8 cellular contexts compared by ENCODE assay signal in the genomic region with DNA sequence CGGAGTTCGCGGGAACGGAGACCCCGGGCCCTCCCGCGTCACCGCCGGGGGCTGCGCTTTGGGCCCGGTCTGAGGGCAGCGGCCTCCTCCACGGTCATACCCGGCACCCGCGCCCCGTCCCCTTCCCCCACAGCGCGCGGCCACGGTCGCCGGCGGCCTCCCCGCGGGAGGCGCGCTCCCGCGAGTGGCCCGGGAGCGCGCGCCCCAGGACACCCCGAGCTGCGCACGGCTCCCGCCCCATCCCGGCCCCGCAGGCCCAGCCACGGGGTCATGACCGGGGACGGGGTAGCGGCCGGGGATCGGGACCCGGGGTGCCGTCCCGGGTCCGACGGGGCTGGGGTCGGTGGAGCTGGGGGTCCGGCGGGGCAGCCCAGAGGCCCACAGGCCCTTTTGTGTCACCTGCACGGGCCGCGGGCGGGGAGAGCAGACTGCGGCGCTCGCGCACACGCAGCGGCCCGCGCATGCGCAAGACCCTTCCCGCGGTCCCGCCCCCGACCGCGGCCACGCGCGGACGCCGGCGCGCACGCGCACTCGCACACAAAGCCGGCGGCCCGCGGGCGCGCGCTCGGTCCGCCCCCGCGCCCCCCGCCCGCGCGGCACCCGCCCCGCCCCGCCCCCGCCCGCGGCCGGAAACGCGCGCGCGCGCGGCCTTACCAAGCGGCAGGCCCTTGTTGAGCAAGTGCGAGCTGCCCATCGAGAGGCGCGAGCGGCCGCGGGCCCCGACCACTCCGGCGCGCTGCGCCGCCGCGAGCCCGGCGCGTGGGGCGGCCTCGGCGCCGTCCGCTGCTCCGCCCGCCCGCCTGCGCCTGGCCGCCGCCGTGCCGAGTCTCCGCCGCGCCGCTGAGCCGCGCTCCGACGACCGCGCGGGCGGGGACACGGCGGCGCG. TPM values are rescaled to one million over a fixed set of nuclear protein-coding genes. Genes with fewer than 3 reads are reported as not detected.
DNase-seq lines count a peak whose midpoint lies in the region; ATAC-seq and TF ChIP-seq lines count a peak whose summit lies in the region.

A gene (minus strand): TSS at position 869 of the 886 bp plus-strand sequence. CDS start 7,799 bp downstream, outside the sequence.

- DNase-seq in HAP-1 (ENCODE audit: low spot score in 2 of 2): peak; percentile 75 to 78
- DNase-seq in MG63: peak; percentile 68
- peak; percentile 89 for DNase-seq in glomerular visceral epithelial cell (ENCODE audit: extremely low spot score)
- peak; percentile 94 for DNase-seq in osteocyte (ENCODE audit: extremely low spot score, unreplicated experiment)
- no peak for DNase-seq in thoracic aorta (ENCODE audit: low spot score)

- H3K27ac ChIP-seq in thoracic aorta: peak within 1 kb of the TSS; percentile 94 to 95

- peak within 1 kb of the TSS; percentile 95 for H3K4me3 Mint-ChIP-seq in activated naive CD4-positive, alpha-beta T cell treated with anti-CD3 and anti-CD28 coated beads, Interleukin-2, amount 50 U/mL, for 24 hours
- peak within 1 kb of the TSS; percentile 77 for H3K4me3 Mint-ChIP-seq in osteocyte (ENCODE audit: unreplicated experiment)

- peaks cover 13% of the 10 kb centered on the region for H3K4me1 ChIP-seq in HAP-1
- H3K4me1 ChIP-seq in thoracic aorta (ENCODE audit: control insufficient read depth in 1 of 2, low read depth in 2 of 2): peaks cover 29 to 52% of the 10 kb centered on the region in 2 donors

- H3K9me3 ChIP-seq in HAP-1: peaks cover 7% of the 10 kb centered on the region
- H3K9me3 ChIP-seq in MG63: peaks cover 2% of the 10 kb centered on the region; the same call in 1 of the 2 replicates
- no peaks in the 10 kb centered on the region for H3K9me3 ChIP-seq in thoracic aorta

- no peaks in the 10 kb centered on the region for H3K9me3 Mint-ChIP-seq in activated naive CD4-positive, alpha-beta T cell treated with anti-CD3 and anti-CD28 coated beads, Interleukin-2, amount 50 U/mL, for 24 hours
- peaks cover 10% of the 10 kb centered on the region for H3K9me3 Mint-ChIP-seq in osteocyte (ENCODE audit: unreplicated experiment)

- ATAC-seq in SK-N-SH treated with all-trans-retinoic acid at 6 μM for 48 hours: peak; percentile 48
- peak; percentile 64 for ATAC-seq in thoracic aorta (ENCODE audit: insufficient number of reproducible peaks, low FRiP score, low read depth)

- H3K36me3 Mint-ChIP-seq in activated naive CD4-positive, alpha-beta T cell treated with anti-CD3 and anti-CD28 coated beads, Interleukin-2, amount 50 U/mL, for 24 hours: peaks cover 2% of the 10 kb centered on the region
- H3K36me3 Mint-ChIP-seq in osteocyte (ENCODE audit: unreplicated experiment): peaks cover 22% of the 10 kb centered on the region

- H3K36me3 ChIP-seq in HAP-1 (replicated peaks): peaks cover under 1% of the 10 kb centered on the region; the same call in 1 of the 2 replicates
- H3K36me3 ChIP-seq in MG63: peaks cover 8% of the 10 kb centered on the region
- H3K36me3 ChIP-seq in thoracic aorta: no peaks in the 10 kb centered on the region

- H3K27me3 ChIP-seq in HAP-1 (ENCODE audit: low read depth) (no peaks in the 10 kb centered on the region), MG63 (no peaks in the 10 kb centered on the region), thoracic aorta (replicated peaks; ENCODE audit: insufficient read depth) (no peaks in the 10 kb centered on the region)

- peaks cover 72% of the 10 kb centered on the region for H3K4me1 Mint-ChIP-seq in activated naive CD4-positive, alpha-beta T cell treated with anti-CD3 and anti-CD28 coated beads, Interleukin-2, amount 50 U/mL, for 24 hours
- H3K4me1 Mint-ChIP-seq in osteocyte (ENCODE audit: unreplicated experiment): peaks cover 34% of the 10 kb centered on the region

- in situ Hi-C loops in HAP-1 (cut with MboI; ENCODE audit: low sequenced_read_pairs): no loop called here

- peak within 1 kb of the TSS; percentile 96 for H3K4me3 ChIP-seq in GM08714 (ENCODE audit: low read length)
- H3K4me3 ChIP-seq in HAP-1: peak within 1 kb of the TSS; percentile 76
- peak within 1 kb of the TSS; percentile 74 for H3K4me3 ChIP-seq in MG63
- peak within 1 kb of the TSS; percentile 94 for H3K4me3 ChIP-seq in thoracic aorta

- TF ChIP-seq CTCF in osteocyte (IDR thresholded peaks at IDR 0.05) (no peak), thoracic aorta (IDR thresholded peaks at IDR 0.05) (no peak)

- no peaks in the 10 kb centered on the region for H3K27me3 Mint-ChIP-seq in activated naive CD4-positive, alpha-beta T cell treated with anti-CD3 and anti-CD28 coated beads, Interleukin-2, amount 50 U/mL, for 24 hours
- no peaks in the 10 kb centered on the region for H3K27me3 Mint-ChIP-seq in osteocyte (ENCODE audit: unreplicated experiment)

- H3K27ac Mint-ChIP-seq in activated naive CD4-positive, alpha-beta T cell treated with anti-CD3 and anti-CD28 coated beads, Interleukin-2, amount 50 U/mL, for 24 hours: peak within 1 kb of the TSS; percentile 98
- H3K27ac Mint-ChIP-seq in osteocyte (ENCODE audit: unreplicated experiment): peak within 1 kb of the TSS; percentile 84

TF ChIP-seq in SK-N-SH treated with all-trans-retinoic acid at 6 μM for 48 hours, 23 proteins besides CTCF, POLR2A, EP300 and RAD21 (continues in another document):
- TF ChIP-seq ARNTL (CRISPR knock-in tag; IDR thresholded peaks at IDR 0.05; ENCODE audit: borderline replicate concordance, low read depth) (no peak), RARB (CRISPR knock-in tag; IDR thresholded peaks at IDR 0.05) (no peak), PPARA (CRISPR knock-in tag; IDR thresholded peaks at IDR 0.05; ENCODE audit: borderline replicate concordance) (no peak), BACH2 (CRISPR knock-in tag; IDR thresholded peaks at IDR 0.05; ENCODE audit: borderline replicate concordance) (no peak), ZNF565 (CRISPR knock-in tag; conservative IDR thresholded peaks at IDR 0.05; ENCODE audit: low read depth) (no peak), ZNF8 (CRISPR knock-in tag; IDR thresholded peaks at IDR 0.05) (peak; percentile 14; the same call in 1 of the 2 replicates), TCF4 (CRISPR knock-in tag; IDR thresholded peaks at IDR 0.05; ENCODE audit: borderline replicate concordance) (no peak), ZFP3 (CRISPR knock-in tag; IDR thresholded peaks at IDR 0.05) (peak; percentile 53; the same call in 1 of the 2 replicates), ZC3H10 (CRISPR knock-in tag; IDR thresholded peaks at IDR 0.05) (no peak), ISL1 (CRISPR knock-in tag; IDR thresholded peaks at IDR 0.05) (no peak), OSR1 (CRISPR knock-in tag; IDR thresholded peaks at IDR 0.05) (no peak), TOX (CRISPR knock-in tag; IDR thresholded peaks at IDR 0.05; ENCODE audit: borderline replicate concordance) (no peak), ZNF70 (CRISPR knock-in tag; IDR thresholded peaks at IDR 0.05) (peak; percentile 30; the same call in 1 of the 2 replicates)
- TF ChIP-seq, protein P1, sequence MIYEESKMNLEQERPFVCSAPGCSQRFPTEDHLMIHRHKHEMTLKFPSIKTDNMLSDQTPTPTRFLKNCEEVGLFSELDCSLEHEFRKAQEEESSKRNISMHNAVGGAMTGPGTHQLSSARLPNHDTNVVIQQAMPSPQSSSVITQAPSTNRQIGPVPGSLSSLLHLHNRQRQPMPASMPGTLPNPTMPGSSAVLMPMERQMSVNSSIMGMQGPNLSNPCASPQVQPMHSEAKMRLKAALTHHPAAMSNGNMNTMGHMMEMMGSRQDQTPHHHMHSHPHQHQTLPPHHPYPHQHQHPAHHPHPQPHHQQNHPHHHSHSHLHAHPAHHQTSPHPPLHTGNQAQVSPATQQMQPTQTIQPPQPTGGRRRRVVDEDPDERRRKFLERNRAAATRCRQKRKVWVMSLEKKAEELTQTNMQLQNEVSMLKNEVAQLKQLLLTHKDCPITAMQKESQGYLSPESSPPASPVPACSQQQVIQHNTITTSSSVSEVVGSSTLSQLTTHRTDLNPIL (CRISPR knock-in tag; IDR thresholded peaks at IDR 0.05; ENCODE audit: low read depth): no peak
- TF ChIP-seq, protein P2, sequence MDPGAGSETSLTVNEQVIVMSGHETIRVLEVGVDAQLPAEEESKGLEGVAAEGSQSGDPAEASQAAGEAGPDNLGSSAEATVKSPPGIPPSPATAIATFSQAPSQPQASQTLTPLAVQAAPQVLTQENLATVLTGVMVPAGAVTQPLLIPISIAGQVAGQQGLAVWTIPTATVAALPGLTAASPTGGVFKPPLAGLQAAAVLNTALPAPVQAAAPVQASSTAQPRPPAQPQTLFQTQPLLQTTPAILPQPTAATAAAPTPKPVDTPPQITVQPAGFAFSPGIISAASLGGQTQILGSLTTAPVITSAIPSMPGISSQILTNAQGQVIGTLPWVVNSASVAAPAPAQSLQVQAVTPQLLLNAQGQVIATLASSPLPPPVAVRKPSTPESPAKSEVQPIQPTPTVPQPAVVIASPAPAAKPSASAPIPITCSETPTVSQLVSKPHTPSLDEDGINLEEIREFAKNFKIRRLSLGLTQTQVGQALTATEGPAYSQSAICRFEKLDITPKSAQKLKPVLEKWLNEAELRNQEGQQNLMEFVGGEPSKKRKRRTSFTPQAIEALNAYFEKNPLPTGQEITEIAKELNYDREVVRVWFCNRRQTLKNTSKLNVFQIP (CRISPR knock-in tag; IDR thresholded peaks at IDR 0.05; ENCODE audit: borderline replicate concordance, low read depth): no peak
- TF ChIP-seq, protein P3, sequence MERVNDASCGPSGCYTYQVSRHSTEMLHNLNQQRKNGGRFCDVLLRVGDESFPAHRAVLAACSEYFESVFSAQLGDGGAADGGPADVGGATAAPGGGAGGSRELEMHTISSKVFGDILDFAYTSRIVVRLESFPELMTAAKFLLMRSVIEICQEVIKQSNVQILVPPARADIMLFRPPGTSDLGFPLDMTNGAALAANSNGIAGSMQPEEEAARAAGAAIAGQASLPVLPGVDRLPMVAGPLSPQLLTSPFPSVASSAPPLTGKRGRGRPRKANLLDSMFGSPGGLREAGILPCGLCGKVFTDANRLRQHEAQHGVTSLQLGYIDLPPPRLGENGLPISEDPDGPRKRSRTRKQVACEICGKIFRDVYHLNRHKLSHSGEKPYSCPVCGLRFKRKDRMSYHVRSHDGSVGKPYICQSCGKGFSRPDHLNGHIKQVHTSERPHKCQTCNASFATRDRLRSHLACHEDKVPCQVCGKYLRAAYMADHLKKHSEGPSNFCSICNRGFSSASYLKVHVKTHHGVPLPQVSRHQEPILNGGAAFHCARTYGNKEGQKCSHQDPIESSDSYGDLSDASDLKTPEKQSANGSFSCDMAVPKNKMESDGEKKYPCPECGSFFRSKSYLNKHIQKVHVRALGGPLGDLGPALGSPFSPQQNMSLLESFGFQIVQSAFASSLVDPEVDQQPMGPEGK (CRISPR knock-in tag; IDR thresholded peaks at IDR 0.05; ENCODE audit: borderline replicate concordance): no peak

RNA-seq across cellular contexts. Expression of the gene that starts here (rescaled TPM):
- total RNA-seq in MG63 (2014; rRNA removed; shearing (Covaris generic); ENCODE audit: low replicate concordance): 114 and 178 TPM in 2 replicates
- total RNA-seq in osteocyte: 172 and 176 TPM in 2 replicates
- 100 to 1,000 TPM; 132 to 256 TPM for total RNA-seq in thoracic aorta
